Comparison of ENCODE assay signal across 31 cellular contexts in the genomic region with DNA sequence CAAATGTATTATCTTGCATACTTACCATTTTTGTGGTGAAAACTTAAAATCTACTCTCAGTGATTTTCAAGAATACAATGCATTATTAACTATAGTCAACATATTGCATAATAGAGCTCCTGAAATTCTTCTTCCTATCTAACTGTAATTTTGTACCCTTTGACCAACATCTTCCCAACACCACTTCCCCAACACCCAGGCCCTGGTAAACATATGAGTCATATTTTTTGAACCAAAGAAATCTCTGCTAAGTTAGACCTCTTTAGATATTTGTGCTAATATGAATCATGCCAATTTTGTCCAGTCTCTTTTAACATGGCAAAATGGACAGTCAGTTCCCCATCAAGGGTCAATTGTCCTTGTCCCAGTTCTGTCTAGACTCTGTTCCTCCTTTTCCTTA. TPM values are rescaled to one million over a fixed set of nuclear protein-coding genes. Genes with fewer than 3 reads are reported as not detected.
"Had no signal": no experiment of that assay in that cellular context is flagged by ENCODE, and none has a peak within 500 bp of the region (broad histone marks: within the 10 kb centered on the region; RNA-seq: fewer than 3 reads in every experiment).

No MANE protein-coding gene starts in this region.

- H3K27ac Mint-ChIP-seq: activated B cell treated with CpG ODN at 0.5 μM for 24 hours; activated CD4-positive, alpha-beta memory T cell treated with anti-CD3 and anti-CD28 coated beads for 36 hours; activated naive CD8-positive, alpha-beta T cell treated with anti-CD3 and anti-CD28 coated beads for 36 hours had no signal

- H3K36me3 Mint-ChIP-seq: activated CD4-positive, alpha-beta memory T cell treated with anti-CD3 and anti-CD28 coated beads for 36 hours; activated naive CD8-positive, alpha-beta T cell treated with anti-CD3 and anti-CD28 coated beads for 36 hours had no signal

- ATAC-seq: Right ventricle myocardium inferior had no signal

- DNase-seq: activated B cell treated with CpG ODN at 0.5 μM for 24 hours; activated CD4-positive, alpha-beta memory T cell treated with anti-CD3 and anti-CD28 coated beads for 36 hours; activated CD4-positive, alpha-beta T cell treated with anti-CD3 and anti-CD28 coated beads for 4 hours; activated CD4-positive, alpha-beta T cell treated with anti-CD3 and anti-CD28 coated beads, Interleukin-2, amount 50 U/mL, for 1 hour; activated CD4-positive, CD25-positive, alpha-beta regulatory T cell treated with anti-CD3 and anti-CD28 coated beads, Interleukin-2, amount 50 U/mL, for 72 hours; activated CD8-positive, alpha-beta memory T cell treated with anti-CD3 and anti-CD28 coated beads, Interleukin-2, amount 50 U/mL, for 4 hours; activated effector memory CD4-positive, alpha-beta T cell treated with Interleukin-2 at 50 U/mL for 16 hours; activated naive CD4-positive, alpha-beta T cell treated with anti-CD3 and anti-CD28 coated beads, Interleukin-2, amount 50 U/mL, for 16 hours; activated naive CD8-positive, alpha-beta T cell treated with anti-CD3 and anti-CD28 coated beads for 36 hours; activated T-cell treated with anti-CD3 and anti-CD28 coated beads for 4 hours; activated T-cell treated with anti-CD3 and anti-CD28 coated beads, Interleukin-2, amount 50 U/mL, for 48 hours; amygdala; NCI-H1105; NCI-H1417 treated with DMSO at 0.1 percent for 48 hours; NCI-H187 treated with DMSO at 0.1 percent for 48 hours; NCI-H2081 treated with DMSO at 0.1 percent for 48 hours; NCI-H345; NCI-H524 treated with DMSO at 0.1 percent for 48 hours; Peyer's patch; RPMI8226; SIG-M5; SW 1271; T-helper 1 cell; T-helper 2 cell; T-helper 9 cell had no signal

- H3K4me1 Mint-ChIP-seq: activated B cell treated with CpG ODN at 0.5 μM for 24 hours; activated naive CD8-positive, alpha-beta T cell treated with anti-CD3 and anti-CD28 coated beads for 36 hours had no signal

- H3K9me3 ChIP-seq: ascending aorta, Peyer's patch had no signal

- H3K4me1 ChIP-seq: ascending aorta, Peyer's patch had no signal

- H3K4me3 ChIP-seq: ascending aorta, Peyer's patch had no signal

- H3K27ac ChIP-seq: ascending aorta, Peyer's patch, VCaP had no signal

- H3K4me3 Mint-ChIP-seq: activated B cell treated with CpG ODN at 0.5 μM for 24 hours; activated CD4-positive, alpha-beta memory T cell treated with anti-CD3 and anti-CD28 coated beads for 36 hours; activated naive CD8-positive, alpha-beta T cell treated with anti-CD3 and anti-CD28 coated beads for 36 hours had no signal

- H3K27me3 ChIP-seq: ascending aorta, Peyer's patch had no signal

- H3K27me3 Mint-ChIP-seq: activated B cell treated with CpG ODN at 0.5 μM for 24 hours; activated CD4-positive, alpha-beta memory T cell treated with anti-CD3 and anti-CD28 coated beads for 36 hours; activated naive CD8-positive, alpha-beta T cell treated with anti-CD3 and anti-CD28 coated beads for 36 hours had no signal

- H3K36me3 ChIP-seq: ascending aorta, Peyer's patch had no signal

RNA-seq across cellular contexts. Expression of a gene that starts 18.5 kb away (rescaled TPM):
- total RNA-seq: activated B cell treated with CpG ODN at 0.5 μM for 24 hours; activated CD4-positive, alpha-beta memory T cell treated with anti-CD3 and anti-CD28 coated beads for 36 hours; activated naive CD8-positive, alpha-beta T cell treated with anti-CD3 and anti-CD28 coated beads for 36 hours; M059J; NCI-H460; SK-MEL-5 had no signal
